29 cellular contexts compared by ENCODE assay signal in the genomic region with DNA sequence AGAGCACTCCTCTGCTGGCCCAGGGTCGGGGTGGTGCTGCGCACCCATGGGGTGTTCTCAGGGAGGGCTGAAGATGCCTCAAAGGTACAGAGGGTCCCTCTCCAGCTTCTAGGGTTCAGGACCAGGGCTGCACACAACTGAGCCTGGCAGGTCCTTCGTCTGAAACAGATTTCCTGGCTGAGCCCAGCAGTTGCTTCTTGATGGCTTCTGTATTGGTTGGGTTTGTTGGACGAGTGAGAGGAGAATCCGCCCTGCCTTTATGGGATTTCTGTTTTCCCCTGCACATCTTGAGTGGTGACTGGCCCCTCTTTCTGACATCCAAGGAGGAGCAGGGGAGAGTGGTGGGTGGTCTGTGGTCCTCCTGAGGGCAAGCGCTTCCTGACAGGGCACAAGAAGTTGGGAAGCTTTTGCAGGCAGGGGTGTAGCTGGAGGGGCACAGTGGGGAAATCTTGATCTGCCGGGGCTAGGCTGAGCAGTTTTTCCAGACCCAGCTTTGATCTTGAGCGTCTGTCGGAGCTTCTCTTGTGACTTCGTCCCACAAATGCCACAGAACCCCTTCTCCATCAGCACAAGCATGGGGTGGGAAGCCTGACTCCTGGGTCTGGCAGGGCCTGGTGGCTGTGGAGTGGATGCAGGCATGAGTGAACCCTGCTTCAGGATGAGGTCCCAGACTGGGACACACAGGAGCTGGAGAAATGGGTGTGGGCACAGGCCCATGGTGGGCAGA.
"Had no signal": no experiment of that assay in that cellular context is flagged by ENCODE, and none has a peak within 500 bp of the region (broad histone marks: within the 10 kb centered on the region; RNA-seq: fewer than 3 reads in every experiment).

No MANE protein-coding gene starts in this region.

- H3K4me3 Mint-ChIP-seq: activated CD4-positive, alpha-beta memory T cell treated with anti-CD3 and anti-CD28 coated beads for 36 hours; activated CD4-positive, alpha-beta T cell treated with anti-CD3 and anti-CD28 coated beads for 36 hours; activated CD4-positive, alpha-beta T cell treated with anti-CD3 and anti-CD28 coated beads, Interleukin-2, amount 10 ng/mL, durations not matched to agents 24 days and 14 days; activated CD8-positive, alpha-beta T cell treated with anti-CD3 and anti-CD28 coated beads, Interleukin-2, amount 10 ng/mL, durations not matched to agents 7 days and 5 days; activated naive CD8-positive, alpha-beta T cell; activated T-helper 1 cell treated with anti-CD3 and anti-CD28 coated beads, Interleukin-12 subunit alpha, Interleukin-12 subunit beta, Interleukin-2, Interleukin-4 antibody, amounts not matched to agents 30 ng/mL and 10 ng/mL and 1 ng/mL, durations not matched to agents 14 hours and 24 hours and 36 hours; central memory CD8-positive, alpha-beta T cell; dendritic cell treated with granulocyte-macrophage colony-stimulating factor and Interleukin-4, amounts not matched to agents 40 ng/mL and 50 ng/mL, for 4 days; effector memory CD8-positive, alpha-beta T cell had no signal

- H3K27ac ChIP-seq: brain microvascular endothelial cell, coronary artery, esophagus muscularis mucosa, gastroesophageal sphincter had no signal

- H3K27me3 Mint-ChIP-seq: activated CD4-positive, alpha-beta memory T cell treated with anti-CD3 and anti-CD28 coated beads for 36 hours; activated CD4-positive, alpha-beta T cell treated with anti-CD3 and anti-CD28 coated beads for 36 hours; activated CD4-positive, alpha-beta T cell treated with anti-CD3 and anti-CD28 coated beads, Interleukin-2, amount 10 ng/mL, durations not matched to agents 24 days and 14 days; activated naive CD8-positive, alpha-beta T cell had no signal

- H3K9me3 Mint-ChIP-seq: activated CD4-positive, alpha-beta memory T cell treated with anti-CD3 and anti-CD28 coated beads for 36 hours; activated CD4-positive, alpha-beta T cell treated with anti-CD3 and anti-CD28 coated beads, Interleukin-2, amount 10 ng/mL, durations not matched to agents 24 days and 14 days; activated T-helper 1 cell treated with anti-CD3 and anti-CD28 coated beads, Interleukin-12 subunit alpha, Interleukin-12 subunit beta, Interleukin-2, Interleukin-4 antibody, amounts not matched to agents 30 ng/mL and 10 ng/mL and 1 ng/mL, durations not matched to agents 14 hours and 24 hours and 36 hours; activated T-helper 2 cell treated with anti-CD3 and anti-CD28 coated beads, Interferon-gamma antibody, Interleukin-2, Interleukin-4, amounts not matched to agents 10 μg/mL and 5 μg/mL and 100 μg/mL, durations not matched to agents 14 hours and 24 hours and 36 hours; central memory CD8-positive, alpha-beta T cell; dendritic cell treated with granulocyte-macrophage colony-stimulating factor and Interleukin-4, amounts not matched to agents 40 ng/mL and 50 ng/mL, for 4 days; effector memory CD8-positive, alpha-beta T cell had no signal

- H3K4me3 ChIP-seq: coronary artery, dorsolateral prefrontal cortex, esophagus muscularis mucosa, gastroesophageal sphincter had no signal

- ATAC-seq: activated CD4-positive, alpha-beta T cell treated with anti-CD3 and anti-CD28 coated beads for 36 hours; activated CD8-positive, alpha-beta T cell treated with anti-CD3 and anti-CD28 coated beads, Interleukin-2, amount 10 ng/mL, durations not matched to agents 7 days and 5 days; effector memory CD8-positive, alpha-beta T cell; gastroesophageal sphincter had no signal

- FAIRE-seq: astrocyte had no signal

- H3K27me3 ChIP-seq: brain microvascular endothelial cell, dorsolateral prefrontal cortex had no signal

- H3K4me1 Mint-ChIP-seq: activated CD4-positive, alpha-beta T cell treated with anti-CD3 and anti-CD28 coated beads for 36 hours; activated CD4-positive, alpha-beta T cell treated with anti-CD3 and anti-CD28 coated beads, Interleukin-2, amount 10 ng/mL, durations not matched to agents 24 days and 14 days; central memory CD8-positive, alpha-beta T cell had no signal

- DNase-seq: activated CD4-positive, alpha-beta memory T cell treated with anti-CD3 and anti-CD28 coated beads for 36 hours; activated CD4-positive, alpha-beta T cell treated with anti-CD3 and anti-CD28 coated beads for 36 hours; activated CD4-positive, alpha-beta T cell treated with anti-CD3 and anti-CD28 coated beads, Interleukin-2, amount 10 ng/mL, durations not matched to agents 24 days and 14 days; activated CD4-positive, CD25-positive, alpha-beta regulatory T cell; activated CD4-positive, CD25-positive, alpha-beta regulatory T cell treated with anti-CD3 and anti-CD28 coated beads, Interleukin-2, amount 50 U/mL, for 72 hours; activated CD8-positive, alpha-beta T cell treated with anti-CD3 and anti-CD28 coated beads, Interleukin-2, amount 10 ng/mL, durations not matched to agents 7 days and 5 days; activated gamma-delta T cell treated with Interleukin-2 at 50 U/mL for 16 hours; activated naive CD4-positive, alpha-beta T cell treated with anti-CD3 and anti-CD28 coated beads, Interleukin-2, amount 50 U/mL, for 16 hours; activated naive CD4-positive, alpha-beta T cell treated with Interleukin-2 at 50 U/mL for 16 hours; activated T-cell treated with anti-CD3 and anti-CD28 coated beads, Interleukin-2, amount 50 U/mL, for 1 hour; activated T-cell treated with anti-CD3 and anti-CD28 coated beads, Interleukin-2, amount 50 U/mL, for 48 hours; amniotic stem cell; anterior cingulate cortex; brain microvascular endothelial cell; dorsolateral prefrontal cortex; effector CD4-positive, alpha-beta T cell; effector memory CD8-positive, alpha-beta T cell; erythroblast; foreskin melanocyte; T-helper 2 cell had no signal

- H3K9me3 ChIP-seq: esophagus muscularis mucosa, gastroesophageal sphincter had no signal

- H3K36me3 Mint-ChIP-seq: activated CD4-positive, alpha-beta memory T cell treated with anti-CD3 and anti-CD28 coated beads for 36 hours; activated naive CD8-positive, alpha-beta T cell had no signal

- H3K36me3 ChIP-seq: brain microvascular endothelial cell, esophagus muscularis mucosa, gastroesophageal sphincter had no signal

- H3K27ac Mint-ChIP-seq: activated CD4-positive, alpha-beta memory T cell treated with anti-CD3 and anti-CD28 coated beads for 36 hours; activated CD4-positive, alpha-beta T cell treated with anti-CD3 and anti-CD28 coated beads for 36 hours; activated CD4-positive, alpha-beta T cell treated with anti-CD3 and anti-CD28 coated beads, Interleukin-2, amount 10 ng/mL, durations not matched to agents 24 days and 14 days; activated CD8-positive, alpha-beta T cell treated with anti-CD3 and anti-CD28 coated beads, Interleukin-2, amount 10 ng/mL, durations not matched to agents 7 days and 5 days; activated naive CD8-positive, alpha-beta T cell; activated T-helper 1 cell treated with anti-CD3 and anti-CD28 coated beads, Interleukin-12 subunit alpha, Interleukin-12 subunit beta, Interleukin-2, Interleukin-4 antibody, amounts not matched to agents 30 ng/mL and 10 ng/mL and 1 ng/mL, durations not matched to agents 14 hours and 24 hours and 36 hours; activated T-helper 2 cell treated with anti-CD3 and anti-CD28 coated beads, Interferon-gamma antibody, Interleukin-2, Interleukin-4, amounts not matched to agents 10 μg/mL and 5 μg/mL and 100 μg/mL, durations not matched to agents 14 hours and 24 hours and 36 hours; dendritic cell treated with granulocyte-macrophage colony-stimulating factor and Interleukin-4, amounts not matched to agents 40 ng/mL and 50 ng/mL, for 4 days; effector memory CD8-positive, alpha-beta T cell had no signal

- H3K4me1 ChIP-seq: esophagus muscularis mucosa, gastroesophageal sphincter had no signal
